In genomic region chr18:35464731-35465728, GRCh38 we compare ENCODE assay signal across 1 cellular context.
A peak's percentile ranks its signal among the peaks of the same experiment; 100 is the strongest.
TF ChIP-seq lines count a peak whose summit lies in the region.

No MANE protein-coding gene starts in this region.

TF ChIP-seq in K562, 482 proteins besides CTCF, POLR2A, EP300 and RAD21 (continued from another document):
- peak; percentile 66; the same call in 1 of the 2 replicates for TF ChIP-seq JUND (IDR thresholded peaks at IDR 0.05; ENCODE audit: borderline replicate concordance, low read depth, low read length)
- TF ChIP-seq JUND (tag; IDR thresholded peaks at IDR 0.05; ENCODE audit: borderline replicate concordance, low read depth, low read length), result no peak
- peak; percentile 28; the same call in 1 of the 2 replicates for TF ChIP-seq NCOR1 (IDR thresholded peaks at IDR 0.05)
- TF ChIP-seq KLF16 (IDR thresholded peaks at IDR 0.05), result 0 out of 2 replicates have a peak, but pooled peaks have one; percentile 14
- peak; percentile 25; the same call in 1 of the 2 replicates for TF ChIP-seq DPF2 (IDR thresholded peaks at IDR 0.05)
- TF ChIP-seq THAP12 (CRISPR knock-in tag; IDR thresholded peaks at IDR 0.05), result no peak
- TF ChIP-seq ARID1B (IDR thresholded peaks at IDR 0.05), result peak; percentile 83
- TF ChIP-seq FOSL1 (tag; conservative IDR thresholded peaks at IDR 0.05), result peak; percentile 79
- peak; percentile 90 for TF ChIP-seq SPI1 (IDR thresholded peaks at IDR 0.05; ENCODE audit: borderline replicate concordance, low read depth, low read length)
- TF ChIP-seq ZBTB8A (IDR thresholded peaks at IDR 0.05; ENCODE audit: partially characterized antibody), result no peak
- no peak for TF ChIP-seq HMGN3 (IDR thresholded peaks at IDR 0.05; ENCODE audit: borderline replicate concordance, extremely low read depth, insufficient read length, low read depth, low read length)
- no peak for TF ChIP-seq ZFP30 (CRISPR knock-in tag; IDR thresholded peaks at IDR 0.05; ENCODE audit: borderline replicate concordance)
- peak; percentile 36; the same call in 1 of the 2 replicates for TF ChIP-seq CEBPB (tag; IDR thresholded peaks at IDR 0.05)
- TF ChIP-seq MEIS2 (IDR thresholded peaks at IDR 0.05; ENCODE audit: partially characterized antibody), result peak; percentile 82
- peak; percentile 41 to 46; a peak in 2 of 4 replicates for TF ChIP-seq TRIM24 (IDR thresholded peaks at IDR 0.05)
- peak; percentile 69 for TF ChIP-seq SMARCA4 (IDR thresholded peaks at IDR 0.05)
- TF ChIP-seq, protein P1, sequence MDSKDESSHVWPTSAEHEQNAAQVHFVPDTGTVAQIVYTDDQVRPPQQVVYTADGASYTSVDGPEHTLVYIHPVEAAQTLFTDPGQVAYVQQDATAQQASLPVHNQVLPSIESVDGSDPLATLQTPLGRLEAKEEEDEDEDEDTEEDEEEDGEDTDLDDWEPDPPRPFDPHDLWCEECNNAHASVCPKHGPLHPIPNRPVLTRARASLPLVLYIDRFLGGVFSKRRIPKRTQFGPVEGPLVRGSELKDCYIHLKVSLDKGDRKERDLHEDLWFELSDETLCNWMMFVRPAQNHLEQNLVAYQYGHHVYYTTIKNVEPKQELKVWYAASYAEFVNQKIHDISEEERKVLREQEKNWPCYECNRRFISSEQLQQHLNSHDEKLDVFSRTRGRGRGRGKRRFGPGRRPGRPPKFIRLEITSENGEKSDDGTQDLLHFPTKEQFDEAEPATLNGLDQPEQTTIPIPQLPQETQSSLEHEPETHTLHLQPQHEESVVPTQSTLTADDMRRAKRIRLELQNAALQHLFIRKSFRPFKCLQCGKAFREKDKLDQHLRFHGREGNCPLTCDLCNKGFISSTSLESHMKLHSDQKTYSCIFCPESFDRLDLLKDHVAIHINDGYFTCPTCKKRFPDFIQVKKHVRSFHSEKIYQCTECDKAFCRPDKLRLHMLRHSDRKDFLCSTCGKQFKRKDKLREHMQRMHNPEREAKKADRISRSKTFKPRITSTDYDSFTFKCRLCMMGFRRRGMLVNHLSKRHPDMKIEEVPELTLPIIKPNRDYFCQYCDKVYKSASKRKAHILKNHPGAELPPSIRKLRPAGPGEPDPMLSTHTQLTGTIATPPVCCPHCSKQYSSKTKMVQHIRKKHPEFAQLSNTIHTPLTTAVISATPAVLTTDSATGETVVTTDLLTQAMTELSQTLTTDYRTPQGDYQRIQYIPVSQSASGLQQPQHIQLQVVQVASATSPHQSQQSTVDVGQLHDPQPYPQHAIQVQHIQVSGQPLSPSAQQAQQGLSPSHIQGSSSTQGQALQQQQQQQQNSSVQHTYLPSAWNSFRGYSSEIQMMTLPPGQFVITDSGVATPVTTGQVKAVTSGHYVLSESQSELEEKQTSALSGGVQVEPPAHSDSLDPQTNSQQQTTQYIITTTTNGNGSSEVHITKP (IDR thresholded peaks at IDR 0.05; ENCODE audit: partially characterized antibody), result no peak
- peak; percentile 79 for TF ChIP-seq TEAD4 (IDR thresholded peaks at IDR 0.05; ENCODE audit: low read length)
- no peak for TF ChIP-seq TEAD4 (CRISPR knock-in tag; IDR thresholded peaks at IDR 0.05; ENCODE audit: borderline replicate concordance)
- TF ChIP-seq NFE2 (IDR thresholded peaks at IDR 0.05; ENCODE audit: low read depth), result peak; percentile 12; the same call in 1 of the 2 replicates
- peak; percentile 73 for TF ChIP-seq TCF3 (CRISPR knock-in tag; IDR thresholded peaks at IDR 0.05)
- TF ChIP-seq TAL1 (IDR thresholded peaks at IDR 0.05), result peak; percentile 60
- peak; percentile 80 for TF ChIP-seq CBFA2T3 (IDR thresholded peaks at IDR 0.05)
- no peak for TF ChIP-seq ELF1 (tag; IDR thresholded peaks at IDR 0.05)
- TF ChIP-seq CBFA2T2 (conservative IDR thresholded peaks at IDR 0.05), result peak; percentile 54
- TF ChIP-seq RCOR1 (IDR thresholded peaks at IDR 0.05; ENCODE audit: borderline replicate concordance in 1 of 2, low read depth in 2 of 2, low read length in 2 of 2), result peak in 1 of 2 experiments; percentile 46; a peak in 1 of 4 replicates
